Comparison of ENCODE assay signal across 8 cellular contexts in genomic region chr7:102044984-102045673, GRCh38.
A peak's percentile ranks its signal among the peaks of the same experiment; 100 is the strongest.
DNase-seq lines count a peak whose midpoint lies in the region; ATAC-seq, FAIRE-seq and TF ChIP-seq lines count a peak whose summit lies in the region.

No MANE protein-coding gene starts in this region.

- no peaks in the 10 kb centered on the region for H3K36me3 ChIP-seq in ACC112 (ENCODE audit: insufficient read depth, low read length)
- no peaks in the 10 kb centered on the region for H3K36me3 ChIP-seq in adipocyte (ENCODE audit: control insufficient read depth, insufficient read depth, low read length, severe bottlenecking)
- H3K36me3 ChIP-seq in kidney (ENCODE audit: control insufficient read depth in 1 of 2, insufficient read depth in 2 of 2, low read length in 2 of 2), result no peaks in the 10 kb centered on the region
- H3K36me3 ChIP-seq in suprapubic skin, result no peaks in the 10 kb centered on the region

- no peak overlapping the region for H3K27ac Mint-ChIP-seq in activated CD4-positive, alpha-beta memory T cell treated with anti-CD3 and anti-CD28 coated beads, Interleukin-2, amount 10 ng/mL, durations not matched to agents 7 days and 5 days

- POLR2A ChIA-PET in activated CD4-positive, alpha-beta memory T cell treated with anti-CD3 and anti-CD28 coated beads, Interleukin-2, amount 10 ng/mL, durations not matched to agents 7 days and 5 days (lab: Charles Lee), result no interaction called here

- H3K9me3 ChIP-seq in adipocyte (ENCODE audit: control insufficient read depth, low read length) (no peaks in the 10 kb centered on the region), kidney (ENCODE audit: control insufficient read depth in 1 of 2, low read length in 2 of 2) (no peaks in the 10 kb centered on the region), suprapubic skin (no peaks in the 10 kb centered on the region)

- H3K9me3 Mint-ChIP-seq in activated CD4-positive, alpha-beta memory T cell treated with anti-CD3 and anti-CD28 coated beads, Interleukin-2, amount 10 ng/mL, durations not matched to agents 7 days and 5 days, result no peaks in the 10 kb centered on the region

- H3K4me3 ChIP-seq in ACC112 (ENCODE audit: low read depth, low read length) (peak overlapping the region; percentile 68), adipocyte (ENCODE audit: low read length) (peak overlapping the region; percentile 74), kidney (ENCODE audit: low read length in 2 of 2) (peak overlapping the region; percentile 37), suprapubic skin (peak overlapping the region; percentile 34)
- 0 out of 2 replicates have a peak overlapping the region, but pooled peaks have one; percentile 1 for H3K4me3 ChIP-seq in Jurkat, Clone E6-1 (ENCODE audit: low read length)

- H3K4me1 Mint-ChIP-seq in activated CD4-positive, alpha-beta memory T cell treated with anti-CD3 and anti-CD28 coated beads, Interleukin-2, amount 10 ng/mL, durations not matched to agents 7 days and 5 days, result no peaks in the 10 kb centered on the region

- intact Hi-C loops in kidney (cut with DNase I), result no loop called here

- no peak for TF ChIP-seq POLR2A in suprapubic skin (IDR thresholded peaks at IDR 0.05)

- peak overlapping the region; percentile 57 for H2AFZ ChIP-seq in ACC112 (ENCODE audit: low read length, unreplicated experiment)

- H3K9ac ChIP-seq in adipocyte (ENCODE audit: low read length), result peak overlapping the region; percentile 17
- H3K9ac ChIP-seq in kidney (ENCODE audit: low read length in 2 of 2), result no peak overlapping the region

- CTCF ChIA-PET in activated CD4-positive, alpha-beta memory T cell treated with anti-CD3 and anti-CD28 coated beads, Interleukin-2, amount 10 ng/mL, durations not matched to agents 7 days and 5 days (lab: Charles Lee), result no interaction called here

- DNase-seq in Jurkat, Clone E6-1 (ENCODE audit: low read depth, low spot score), result peak; percentile 37
- DNase-seq in adipocyte (ENCODE audit: low read depth) (peak; percentile 96), kidney (peak; percentile 88), suprapubic skin (ENCODE audit: low spot score in 2 of 2) (no peak)
- DNase-seq in activated CD4-positive, alpha-beta memory T cell treated with anti-CD3 and anti-CD28 coated beads, Interleukin-2, amount 10 ng/mL, durations not matched to agents 7 days and 5 days, result no peak

- no peaks in the 10 kb centered on the region for H3K36me3 Mint-ChIP-seq in activated CD4-positive, alpha-beta memory T cell treated with anti-CD3 and anti-CD28 coated beads, Interleukin-2, amount 10 ng/mL, durations not matched to agents 7 days and 5 days (ENCODE audit: low read depth)

- FAIRE-seq in kidney (lab: Jason Lieb, UNC), result no peak

- no peaks in the 10 kb centered on the region for H3K27me3 Mint-ChIP-seq in activated CD4-positive, alpha-beta memory T cell treated with anti-CD3 and anti-CD28 coated beads, Interleukin-2, amount 10 ng/mL, durations not matched to agents 7 days and 5 days

- 45% methylated on average over 28 of the region's 29 CpGs for WGBS in suprapubic skin

- no peak overlapping the region for H3K4me3 Mint-ChIP-seq in activated CD4-positive, alpha-beta memory T cell treated with anti-CD3 and anti-CD28 coated beads, Interleukin-2, amount 10 ng/mL, durations not matched to agents 7 days and 5 days

- no peaks in the 10 kb centered on the region for H3K79me2 ChIP-seq in ACC112 (ENCODE audit: control insufficient read depth, insufficient read depth, low read length, unreplicated experiment)

- TF ChIP-seq CTCF in kidney (IDR thresholded peaks at IDR 0.05; ENCODE audit: borderline replicate concordance, extremely low read depth, insufficient read depth) (no peak), suprapubic skin (IDR thresholded peaks at IDR 0.05) (no peak)

- H3K4me1 ChIP-seq in ACC112 (ENCODE audit: control insufficient read depth, insufficient read depth, low read length, unreplicated experiment), result peaks cover 31% of the 10 kb centered on the region
- peaks cover 15% of the 10 kb centered on the region for H3K4me1 ChIP-seq in adipocyte (ENCODE audit: control insufficient read depth, insufficient read depth, low read length)
- H3K4me1 ChIP-seq in kidney (ENCODE audit: control insufficient read depth in 1 of 2, insufficient read depth in 1 of 2, low read depth in 1 of 2, low read length in 2 of 2), result peaks cover 4 to 13% of the 10 kb centered on the region in 2 donors
- H3K4me1 ChIP-seq in suprapubic skin, result peaks cover 13% of the 10 kb centered on the region

- no peaks in the 10 kb centered on the region for H3K27me3 ChIP-seq in ACC112 (ENCODE audit: insufficient read depth, low read length)
- no peaks in the 10 kb centered on the region for H3K27me3 ChIP-seq in adipocyte (replicated peaks; ENCODE audit: control insufficient read depth, insufficient read depth, low read length)
- no peaks in the 10 kb centered on the region for H3K27me3 ChIP-seq in suprapubic skin

- TF ChIP-seq EP300 in suprapubic skin (IDR thresholded peaks at IDR 0.05), result no peak

- no peak for ATAC-seq in esophagus mucosa
- no peak for ATAC-seq in activated CD4-positive, CD25-positive, alpha-beta regulatory T cell treated with anti-CD3 and anti-CD28 coated beads, Interleukin-2, amount 50 U/mL, for 24 hours

- H3K27ac ChIP-seq in ACC112 (ENCODE audit: low read depth, low read length), result peak overlapping the region; percentile 19; the same call in 1 of the 2 replicates
- no peak overlapping the region for H3K27ac ChIP-seq in kidney (ENCODE audit: low read depth in 2 of 2, low read length in 2 of 2)
- no peak overlapping the region for H3K27ac ChIP-seq in suprapubic skin

Comparison
In these comparisons a context has a peak if more than half of its experiments do, and no peak if none do; other contexts are left out.
1. H3K4me3 ChIP-seq: peak in every context shown above with its lines; median percentile 74 in adipocyte; 68 in ACC112; 37 in kidney; 34 in suprapubic skin; 1 in Jurkat, Clone E6-1.
2. DNase-seq: peak in Jurkat, Clone E6-1 (single experiment), adipocyte (single experiment) and kidney (single experiment); none in suprapubic skin (0 of 2) and activated CD4-positive, alpha-beta memory T cell treated with anti-CD3 and anti-CD28 coated beads, Interleukin-2, amount 10 ng/mL, durations not matched to agents 7 days and 5 days (single experiment).